In genomic region chr20:7505152-7505834, GRCh38 we compare ENCODE assay signal across 18 cellular contexts.
DNase-seq lines count a peak whose midpoint lies in the region; ATAC-seq and TF ChIP-seq lines count a peak whose summit lies in the region.
"Had no signal": no experiment of that assay in that cellular context is flagged by ENCODE, and none has a peak within 500 bp of the region (broad histone marks: within the 10 kb centered on the region; RNA-seq: fewer than 3 reads in every experiment).

No MANE protein-coding gene starts in this region.

- H3K27ac ChIP-seq in endodermal cell (ENCODE audit: low read depth, low read length), result no peak overlapping the region
- H3K27ac ChIP-seq: colonic mucosa, right atrium auricular region had no signal

- no peaks in the 10 kb centered on the region for H3K36me3 Mint-ChIP-seq in endodermal cell (ENCODE audit: low read depth)
- H3K36me3 Mint-ChIP-seq: activated CD8-positive, alpha-beta memory T cell treated with anti-CD3 and anti-CD28 coated beads, Interleukin-2, amount 10 ng/mL, durations not matched to agents 7 days and 5 days; memory B cell; WTC11 had no signal

- H3K36me3 ChIP-seq in endodermal cell (ENCODE audit: control insufficient read depth, insufficient read depth, low read length), result no peaks in the 10 kb centered on the region
- H3K36me3 ChIP-seq: colonic mucosa, right atrium auricular region had no signal

- DNase-seq in endodermal cell (no peak), NCI-H2227 (lab: John Stamatoyannopoulos, UW; ENCODE audit: unreplicated experiment) (no peak), RKO (ENCODE audit: low spot score) (no peak), NCI-H1048 (lab: John Stamatoyannopoulos, UW) (no peak)
- no peak for DNase-seq in activated CD8-positive, alpha-beta memory T cell treated with anti-CD3 and anti-CD28 coated beads, Interleukin-2, amount 50 U/mL, for 4 hours
- DNase-seq: activated CD8-positive, alpha-beta memory T cell treated with anti-CD3 and anti-CD28 coated beads, Interleukin-2, amount 10 ng/mL, durations not matched to agents 7 days and 5 days; activated gamma-delta T cell; anterior cingulate cortex; colonic mucosa; HFFc6; SW 1271 had no signal

- peaks cover 1% of the 10 kb centered on the region for H3K4me1 Mint-ChIP-seq in endodermal cell
- H3K4me1 Mint-ChIP-seq: activated CD8-positive, alpha-beta memory T cell treated with anti-CD3 and anti-CD28 coated beads, Interleukin-2, amount 10 ng/mL, durations not matched to agents 7 days and 5 days; memory B cell had no signal

- H3K27ac Mint-ChIP-seq in endodermal cell, result no peak overlapping the region
- H3K27ac Mint-ChIP-seq: activated CD8-positive, alpha-beta memory T cell treated with anti-CD3 and anti-CD28 coated beads, Interleukin-2, amount 10 ng/mL, durations not matched to agents 7 days and 5 days; HFFc6; memory B cell had no signal

- H3K27me3 Mint-ChIP-seq in endodermal cell (ENCODE audit: insufficient read depth), result no peaks in the 10 kb centered on the region
- H3K27me3 Mint-ChIP-seq: activated CD8-positive, alpha-beta memory T cell treated with anti-CD3 and anti-CD28 coated beads, Interleukin-2, amount 10 ng/mL, durations not matched to agents 7 days and 5 days; memory B cell had no signal

- no peaks in the 10 kb centered on the region for H3K4me1 ChIP-seq in endodermal cell (ENCODE audit: control insufficient read depth, insufficient read depth, low read length)
- H3K4me1 ChIP-seq: colonic mucosa had no signal

- no peaks in the 10 kb centered on the region for H3K9me3 ChIP-seq in endodermal cell (ENCODE audit: control insufficient read depth, low read length)
- H3K9me3 ChIP-seq: colonic mucosa, right atrium auricular region had no signal

- H3K27me3 ChIP-seq in endodermal cell (ENCODE audit: control insufficient read depth, insufficient read depth, low read length, poor library complexity, severe bottlenecking), result no peaks in the 10 kb centered on the region
- H3K27me3 ChIP-seq: colonic mucosa, right atrium auricular region had no signal

- peak; percentile 48 for TF ChIP-seq CTCF in endodermal cell (conservative IDR thresholded peaks at IDR 0.05)

- ATAC-seq in GM18502 (IDR thresholded peaks at IDR 0.05; ENCODE audit: poor library complexity, unreplicated experiment) (peak; percentile 76), GM19452 (IDR thresholded peaks at IDR 0.05; ENCODE audit: unreplicated experiment) (peak; percentile 60), HG03196 (IDR thresholded peaks at IDR 0.05; ENCODE audit: unreplicated experiment) (peak; percentile 69)
- ATAC-seq: activated CD8-positive, alpha-beta memory T cell treated with anti-CD3 and anti-CD28 coated beads, Interleukin-2, amount 10 ng/mL, durations not matched to agents 7 days and 5 days; Panc1; WTC11 had no signal

- H3K9ac ChIP-seq in endodermal cell (ENCODE audit: extremely low read depth, low read length, poor library complexity, severe bottlenecking), result no peak overlapping the region

- no peaks in the 10 kb centered on the region for H3K9me3 Mint-ChIP-seq in endodermal cell
- H3K9me3 Mint-ChIP-seq: memory B cell, WTC11 had no signal

- no peak overlapping the region for H3K4me3 ChIP-seq in endodermal cell (ENCODE audit: low read length)
- H3K4me3 ChIP-seq: colonic mucosa, right atrium auricular region had no signal

- 90 to 91% methylated on average over 3 to 4 of the region's 4 CpGs for WGBS in endodermal cell (ENCODE audit: insufficient coverage in 1 of 2, insufficient read length in 1 of 2), 2 experiments

- H3K4me3 Mint-ChIP-seq in endodermal cell, result no peak overlapping the region
- H3K4me3 Mint-ChIP-seq: activated CD8-positive, alpha-beta memory T cell treated with anti-CD3 and anti-CD28 coated beads, Interleukin-2, amount 10 ng/mL, durations not matched to agents 7 days and 5 days; HFFc6; memory B cell; WTC11 had no signal
